In genomic region chr5:172127581-172127980, GRCh38 we compare ENCODE assay signal across 20 cellular contexts.
DNase-seq lines count a peak whose midpoint lies in the region; ATAC-seq, FAIRE-seq and TF ChIP-seq lines count a peak whose summit lies in the region.
"Had no signal": no experiment of that assay in that cellular context is flagged by ENCODE, and none has a peak within 500 bp of the region (broad histone marks: within the 10 kb centered on the region; RNA-seq: fewer than 3 reads in every experiment).

No MANE protein-coding gene starts in this region.

- ATAC-seq in activated naive CD4-positive, alpha-beta T cell treated with anti-CD3 and anti-CD28 coated beads, Interleukin-2, amount 50 U/mL, for 72 hours: no peak
- no peak for ATAC-seq in GM12878
- no peak for ATAC-seq in natural killer cell treated with Interleukin-12 subunit alpha and Interleukin-12 subunit beta and Interleukin-15 and Interleukin-18, amount 100 ng/mL, for 72 hours
- no peak for ATAC-seq in HG02763 (IDR thresholded peaks at IDR 0.05; ENCODE audit: unreplicated experiment)
- ATAC-seq: stimulated activated naive CD8-positive, alpha-beta T cell treated with anti-CD3 and anti-CD28 coated beads, Interleukin-15, amount 100 ng/mL, for 72 hours had no signal

- H3K9ac ChIP-seq in GM12878 (ENCODE audit: control insufficient read depth, insufficient read depth, low read length): no peak overlapping the region
- H3K9ac ChIP-seq: neural progenitor cell had no signal

- no TSS peak for BruUV-seq in GM12878 (replicated peaks; lab: Mats Ljungman, UMichigan)

- peak overlapping the region; percentile 81 to 95 for H3K27ac Mint-ChIP-seq in activated naive CD4-positive, alpha-beta T cell treated with anti-CD3 and anti-CD28 coated beads, Interleukin-2, amount 50 U/mL, for 72 hours
- H3K27ac Mint-ChIP-seq in natural killer cell treated with Interleukin-12 subunit alpha and Interleukin-12 subunit beta and Interleukin-15 and Interleukin-18, amount 100 ng/mL, for 72 hours: peak overlapping the region; percentile 75 to 92
- H3K27ac Mint-ChIP-seq: neural progenitor cell, progenitor cell of endocrine pancreas had no signal

- no peak overlapping the region for H3K4me2 ChIP-seq in GM12878 (ENCODE audit: control insufficient read depth, insufficient read depth)
- H3K4me2 ChIP-seq: neural progenitor cell had no signal

- no peaks in the 10 kb centered on the region for H3K27me3 Mint-ChIP-seq in natural killer cell treated with Interleukin-12 subunit alpha and Interleukin-12 subunit beta and Interleukin-15 and Interleukin-18, amount 100 ng/mL, for 72 hours
- H3K27me3 Mint-ChIP-seq: progenitor cell of endocrine pancreas; stimulated activated naive CD8-positive, alpha-beta T cell treated with anti-CD3 and anti-CD28 coated beads, Interleukin-15, amount 100 ng/mL, for 72 hours had no signal

- SMC1A ChIA-PET in GM12878 (lab: Charles Lee; ENCODE audit: uncharacterized antibody, unreplicated experiment): interaction anchor here (1.4 kb wide), 1 partner anchor 48 kb away, joined by 4 read pairs; no protein-coding TSS in a partner anchor

- no peak overlapping the region for H3K4me3 ChIP-seq in GM12878
- no peak overlapping the region for H3K4me3 ChIP-seq in sigmoid colon
- H3K4me3 ChIP-seq: coronary artery, neural progenitor cell, SJSA1 had no signal

- 0 out of 2 replicates have a peak, but pooled peaks cover 4% of the 10 kb centered on the region for H4K20me1 ChIP-seq in GM12878 (ENCODE audit: control insufficient read depth, insufficient read depth)

- H3K27ac ChIP-seq in GM12878 (ENCODE audit: control insufficient read depth, insufficient read depth) (no peak overlapping the region), sigmoid colon (no peak overlapping the region)
- H3K27ac ChIP-seq: coronary artery, neural progenitor cell, SJSA1 had no signal

- no peak for TF ChIP-seq EP300 in GM12878 (IDR thresholded peaks at IDR 0.05; ENCODE audit: borderline replicate concordance in 1 of 2, control insufficient read depth in 1 of 2, low read depth in 2 of 2, low read length in 2 of 2)
- TF ChIP-seq EP300 in sigmoid colon (IDR thresholded peaks at IDR 0.05): no peak

- intact Hi-C loops in GM12878 (cut with micrococcal nuclease; ENCODE audit: unreplicated experiment) (no loop called here), sigmoid colon (cut with DNase I) (no loop called here)

- no peak for TF ChIP-seq RAD21 in GM12878 (IDR thresholded peaks at IDR 0.05; ENCODE audit: insufficient read depth, low read depth, low read length)

- H3K4me1 ChIP-seq in GM12878 (ENCODE audit: control insufficient read depth, insufficient read depth, low read length): no peaks in the 10 kb centered on the region
- peaks cover 0 to 9% (median 4%) of the 10 kb centered on the region in 4 donors for H3K4me1 ChIP-seq in sigmoid colon
- H3K4me1 ChIP-seq: neural progenitor cell had no signal

- no peak for TF ChIP-seq CTCF in GM12878 (IDR thresholded peaks at IDR 0.05 in 2 of 3, conservative IDR thresholded peaks at IDR 0.05 in 1 of 3; ENCODE audit: control insufficient read depth in 2 of 3, extremely low read depth in 1 of 3, insufficient read depth in 1 of 3, low read depth in 3 of 3, low read length in 3 of 3)
- no peak for TF ChIP-seq CTCF in sigmoid colon (IDR thresholded peaks at IDR 0.05)

- CTCF ChIA-PET in GM12878 (lab: Yijun Ruan, JAX): no interaction called here

- WGBS in GM12878 (ENCODE audit: insufficient coverage, insufficient replicate concordance, low lambda C conversion rate, missing lambda C conversion rate): 98% methylated on average over 5 of the region's 5 CpGs
- WGBS in sigmoid colon, 2 donors: 95 to 97% methylated on average over 5 of the region's 5 CpGs

- H3K36me3 Mint-ChIP-seq in activated naive CD4-positive, alpha-beta T cell treated with anti-CD3 and anti-CD28 coated beads, Interleukin-2, amount 50 U/mL, for 72 hours: peaks cover 13 to 38% of the 10 kb centered on the region in 2 donors
- H3K36me3 Mint-ChIP-seq in natural killer cell treated with Interleukin-12 subunit alpha and Interleukin-12 subunit beta and Interleukin-15 and Interleukin-18, amount 100 ng/mL, for 72 hours: peaks cover 17% of the 10 kb centered on the region

- H3K27me3 ChIP-seq in GM12878 (replicated peaks in 1 of 2; ENCODE audit: control insufficient read depth in 2 of 2, insufficient read depth in 2 of 2, low read length in 1 of 2) (no peaks in the 10 kb centered on the region), sigmoid colon (no peaks in the 10 kb centered on the region)
- H3K27me3 ChIP-seq: neural progenitor cell, SJSA1 had no signal

- no peak overlapping the region for H2AFZ ChIP-seq in GM12878 (ENCODE audit: control insufficient read depth, low read depth, low read length)
- H2AFZ ChIP-seq: neural progenitor cell had no signal

- no peak for FAIRE-seq in GM12878 (lab: Jason Lieb, UNC)
- FAIRE-seq: bronchial epithelial cell, GM12891 had no signal

- no peak for DNase-seq in activated naive CD4-positive, alpha-beta T cell treated with anti-CD3 and anti-CD28 coated beads, Interleukin-2, amount 50 U/mL, for 72 hours (ENCODE audit: low spot score in 2 of 2)
- no peak for DNase-seq in activated naive CD4-positive, alpha-beta T cell treated with Interleukin-2 at 50 U/mL for 16 hours
- DNase-seq in GM12878 (ENCODE audit: low read depth, low spot score) (no peak), sigmoid colon (no peak), NCI-H2227 (lab: John Stamatoyannopoulos, UW; ENCODE audit: unreplicated experiment) (no peak)
- DNase-seq in natural killer cell treated with Interleukin-12 subunit alpha and Interleukin-12 subunit beta and Interleukin-15 and Interleukin-18, amount 100 ng/mL, for 72 hours (ENCODE audit: low spot score): peak; percentile 28
- DNase-seq: anterior cingulate cortex; mammary epithelial cell; NCI-H1417 treated with DMSO at 0.1 percent for 48 hours; NCI-H2081 treated with DMSO at 0.1 percent for 48 hours; NCI-H748 treated with DMSO at 0.1 percent for 48 hours; stimulated activated naive CD8-positive, alpha-beta T cell treated with anti-CD3 and anti-CD28 coated beads, Interleukin-15, amount 100 ng/mL, for 72 hours; T-helper 1 cell had no signal

- H3K36me3 ChIP-seq in GM12878 (ENCODE audit: control insufficient read depth in 2 of 2, insufficient read depth in 2 of 2, low read length in 1 of 2) (peaks cover 30 to 35% of the 10 kb centered on the region in 2 experiments), sigmoid colon (peaks cover 0 to 4% (median 0%) of the 10 kb centered on the region in 4 donors)
- H3K36me3 ChIP-seq: neural progenitor cell had no signal

- no peak overlapping the region for H3K4me3 Mint-ChIP-seq in natural killer cell treated with Interleukin-12 subunit alpha and Interleukin-12 subunit beta and Interleukin-15 and Interleukin-18, amount 100 ng/mL, for 72 hours
- H3K4me3 Mint-ChIP-seq: neural progenitor cell; stimulated activated naive CD8-positive, alpha-beta T cell treated with anti-CD3 and anti-CD28 coated beads, Interleukin-15, amount 100 ng/mL, for 72 hours had no signal

- H3K9me3 ChIP-seq in GM12878 (replicated peaks; ENCODE audit: control insufficient read depth, insufficient read depth, low read length) (peaks cover 1% of the 10 kb centered on the region; the same call in 1 of the 3 replicates), sigmoid colon (no peaks in the 10 kb centered on the region)
- H3K9me3 ChIP-seq: SJSA1 had no signal

- TF ChIP-seq POLR2A in GM12878 (IDR thresholded peaks at IDR 0.05; ENCODE audit: low read depth, low read length) (0 out of 2 replicates have a peak, but pooled peaks have one; percentile 26), sigmoid colon (IDR thresholded peaks at IDR 0.05) (no peak)

- H3K9me3 Mint-ChIP-seq in activated naive CD4-positive, alpha-beta T cell treated with anti-CD3 and anti-CD28 coated beads, Interleukin-2, amount 50 U/mL, for 72 hours: no peaks in the 10 kb centered on the region
- H3K9me3 Mint-ChIP-seq in natural killer cell treated with Interleukin-12 subunit alpha and Interleukin-12 subunit beta and Interleukin-15 and Interleukin-18, amount 100 ng/mL, for 72 hours: no peaks in the 10 kb centered on the region

- peaks cover 44 to 65% of the 10 kb centered on the region in 2 donors for H3K4me1 Mint-ChIP-seq in natural killer cell treated with Interleukin-12 subunit alpha and Interleukin-12 subunit beta and Interleukin-15 and Interleukin-18, amount 100 ng/mL, for 72 hours (ENCODE audit: low read depth in 2 of 2)
- H3K4me1 Mint-ChIP-seq: neural progenitor cell had no signal

- POLR2A ChIA-PET in GM12878 (lab: Charles Lee): no interaction called here

- RAD21 ChIA-PET in GM12878 (lab: Charles Lee; ENCODE audit: unreplicated experiment): no interaction called here

- peaks cover 26% of the 10 kb centered on the region for H3K79me2 ChIP-seq in GM12878 (ENCODE audit: control insufficient read depth, insufficient read depth, low read length)

- in situ Hi-C loops in GM12878 (cut with MboI): no loop called here

TF ChIP-seq in GM12878, 131 proteins besides CTCF, POLR2A, EP300 and RAD21 (continues in another document):
- TF ChIP-seq RAD51 (IDR thresholded peaks at IDR 0.05) (no peak), YY1 (IDR thresholded peaks at IDR 0.05; ENCODE audit: low read depth, low read length) (no peak), BACH1 (IDR thresholded peaks at IDR 0.05; ENCODE audit: borderline replicate concordance) (no peak), JUNB (IDR thresholded peaks at IDR 0.05) (no peak), SUPT20H (IDR thresholded peaks at IDR 0.05; ENCODE audit: borderline replicate concordance, control insufficient read depth, low read depth, low read length) (no peak), BMI1 (IDR thresholded peaks at IDR 0.05; ENCODE audit: borderline replicate concordance) (no peak), FOXK2 (IDR thresholded peaks at IDR 0.05) (no peak)
